In the genomic region with DNA sequence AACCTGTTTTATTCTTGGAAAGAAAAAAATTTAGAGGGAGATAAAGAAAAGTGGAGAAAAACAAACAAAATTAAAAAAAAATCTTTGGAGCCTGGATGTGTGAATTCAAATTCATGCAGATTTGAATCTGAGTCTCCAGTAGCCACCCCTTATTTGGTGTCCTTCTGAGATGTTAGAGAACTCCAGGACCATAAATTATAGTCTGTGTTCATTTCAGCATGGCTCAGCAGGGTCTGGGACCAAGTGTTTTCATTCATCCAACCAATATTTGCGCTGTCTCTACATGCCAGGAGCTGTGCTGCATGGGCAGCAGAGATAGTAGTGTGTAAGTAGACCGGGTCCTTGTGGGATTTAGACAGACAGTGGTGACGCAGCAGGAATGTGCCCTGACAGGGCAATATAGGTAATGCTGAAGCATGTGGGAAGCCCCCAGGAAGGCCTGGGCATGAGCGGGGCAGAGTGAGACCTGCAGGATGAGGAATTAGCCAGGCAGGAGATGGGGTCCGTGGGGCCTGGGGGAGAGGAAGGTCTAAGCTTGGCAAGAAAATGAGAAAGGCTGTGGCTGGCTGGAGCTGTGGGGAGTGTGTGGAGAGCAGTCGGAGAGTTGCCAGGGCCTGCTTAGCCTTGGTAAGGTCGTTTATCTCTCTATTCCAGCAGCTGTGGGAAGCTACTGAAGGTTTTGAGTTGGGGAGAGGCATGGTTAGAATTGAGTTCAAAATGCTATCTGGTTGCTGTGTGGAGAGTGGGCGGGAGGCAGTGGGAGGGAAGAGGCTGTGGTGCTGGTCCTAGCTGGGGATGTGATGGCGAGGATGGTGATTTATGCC, we compare ENCODE assay signal across 1 cellular context.
TF ChIP-seq lines count a peak whose summit lies in the region.

No MANE protein-coding gene starts in this region.

TF ChIP-seq in H1, 55 proteins besides CTCF, POLR2A, EP300 and RAD21:
- TF ChIP-seq CBX8 (IDR thresholded peaks at IDR 0.05; ENCODE audit: borderline replicate concordance, low read depth, low read length) = no peak
- TF ChIP-seq SRF (IDR thresholded peaks at IDR 0.05; ENCODE audit: low read depth, low read length) = no peak
- no peak for TF ChIP-seq FOSL1 (IDR thresholded peaks at IDR 0.05; ENCODE audit: insufficient read depth, low read depth, low read length)
- TF ChIP-seq BCL11A (IDR thresholded peaks at IDR 0.05; ENCODE audit: low read depth in 2 of 2, low read length in 2 of 2) = no peak
- no peak for TF ChIP-seq BRCA1 (IDR thresholded peaks at IDR 0.05; ENCODE audit: low read depth, low read length)
- TF ChIP-seq, protein P1, sequence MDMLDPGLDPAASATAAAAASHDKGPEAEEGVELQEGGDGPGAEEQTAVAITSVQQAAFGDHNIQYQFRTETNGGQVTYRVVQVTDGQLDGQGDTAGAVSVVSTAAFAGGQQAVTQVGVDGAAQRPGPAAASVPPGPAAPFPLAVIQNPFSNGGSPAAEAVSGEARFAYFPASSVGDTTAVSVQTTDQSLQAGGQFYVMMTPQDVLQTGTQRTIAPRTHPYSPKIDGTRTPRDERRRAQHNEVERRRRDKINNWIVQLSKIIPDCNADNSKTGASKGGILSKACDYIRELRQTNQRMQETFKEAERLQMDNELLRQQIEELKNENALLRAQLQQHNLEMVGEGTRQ (IDR thresholded peaks at IDR 0.05; ENCODE audit: low read length) = no peak
- TF ChIP-seq SUZ12 (IDR thresholded peaks at IDR 0.05; ENCODE audit: low read length) = no peak
- TF ChIP-seq HDAC6 (IDR thresholded peaks at IDR 0.05; ENCODE audit: low read depth, low read length) = no peak
- no peak for TF ChIP-seq KDM1A (IDR thresholded peaks at IDR 0.05; ENCODE audit: borderline replicate concordance, low read length)
- TF ChIP-seq EGR1 (IDR thresholded peaks at IDR 0.05; ENCODE audit: borderline replicate concordance, low read depth, low read length) = no peak
- TF ChIP-seq RFX5 (IDR thresholded peaks at IDR 0.05; ENCODE audit: borderline replicate concordance, low read depth, low read length) = no peak
- no peak for TF ChIP-seq EZH2 (IDR thresholded peaks at IDR 0.05; ENCODE audit: low read depth, low read length, severe bottlenecking)
